ENCODE assay signal across 1 cellular context in genomic region chrX:153473126-153473525, GRCh38.
TF ChIP-seq lines count a peak whose summit lies in the region.

No MANE protein-coding gene starts in this region.

TF ChIP-seq in IMR-90, 13 proteins besides CTCF, POLR2A, EP300 and RAD21:
- no peak for TF ChIP-seq MAZ (IDR thresholded peaks at IDR 0.05; ENCODE audit: borderline replicate concordance, low read depth, low read length)
- TF ChIP-seq RFX5 (IDR thresholded peaks at IDR 0.05; ENCODE audit: low read depth, low read length) = no peak
- TF ChIP-seq RCOR1 (IDR thresholded peaks at IDR 0.05; ENCODE audit: insufficient replicate concordance, low read length) = no peak
- no peak for TF ChIP-seq MAFK (IDR thresholded peaks at IDR 0.05; ENCODE audit: low read depth, low read length)
- TF ChIP-seq FOS (IDR thresholded peaks at IDR 0.05; ENCODE audit: low read depth, low read length) = no peak
